Comparison of ENCODE assay signal across 26 cellular contexts in the genomic region with DNA sequence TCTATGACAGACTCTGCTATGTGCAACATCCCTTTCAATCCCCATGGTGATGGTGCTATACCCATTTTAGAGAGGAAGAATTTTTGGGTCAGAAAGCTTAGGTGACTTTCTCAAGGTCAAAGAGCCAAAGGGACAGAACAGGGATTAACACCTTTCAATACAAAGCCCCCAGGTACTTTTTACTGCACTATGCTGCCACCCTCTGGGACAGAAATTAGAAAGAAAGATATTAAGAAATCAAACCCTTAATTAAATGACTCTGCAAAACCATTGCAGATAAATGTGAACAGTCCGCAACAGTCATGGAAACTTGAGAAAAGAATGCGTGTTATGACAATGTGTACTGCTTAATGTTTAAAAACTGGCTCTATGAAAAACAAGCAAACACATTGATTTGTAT.
DNase-seq lines count a peak whose midpoint lies in the region; ATAC-seq and TF ChIP-seq lines count a peak whose summit lies in the region.
"Had no signal": no experiment of that assay in that cellular context is flagged by ENCODE, and none has a peak within 500 bp of the region (broad histone marks: within the 10 kb centered on the region; RNA-seq: fewer than 3 reads in every experiment).

No MANE protein-coding gene starts in this region.

- no peak overlapping the region for H3K27ac ChIP-seq in H9 (ENCODE audit: insufficient read length, low read depth, low read length)
- H3K27ac ChIP-seq in RWPE2 (ENCODE audit: poor library complexity, severe bottlenecking) = no peak overlapping the region
- no peak overlapping the region for H3K27ac ChIP-seq in mesendoderm (ENCODE audit: low read depth, low read length)
- H3K27ac ChIP-seq: HL-60, neutrophil had no signal

- H4K8ac ChIP-seq in H9 (replicated peaks; ENCODE audit: insufficient read length, low read depth, low read length) (no peak overlapping the region), mesendoderm (ENCODE audit: low read depth, low read length) (no peak overlapping the region)

- H3K9me3 ChIP-seq in H9 (ENCODE audit: control insufficient read depth, low read depth, low read length) = no peaks in the 10 kb centered on the region
- no peaks in the 10 kb centered on the region for H3K9me3 ChIP-seq in RWPE2 (ENCODE audit: severe bottlenecking)
- H3K9me3 ChIP-seq: neutrophil had no signal

- H3K4me3 Mint-ChIP-seq in H9 = no peak overlapping the region
- H3K4me3 Mint-ChIP-seq: activated T-helper 1 cell treated with anti-CD3 and anti-CD28 coated beads, Interleukin-12 subunit alpha, Interleukin-12 subunit beta, Interleukin-2, Interleukin-4 antibody, amounts not matched to agents 30 ng/mL and 10 ng/mL and 1 ng/mL, durations not matched to agents 14 hours and 24 hours and 36 hours; dendritic cell treated with granulocyte-macrophage colony-stimulating factor and Interleukin-4, amounts not matched to agents 40 ng/mL and 50 ng/mL, for 4 days; memory B cell; type B pancreatic cell had no signal

- H3K36me3 ChIP-seq in RWPE2 (ENCODE audit: low read depth) = no peaks in the 10 kb centered on the region
- no peaks in the 10 kb centered on the region for H3K36me3 ChIP-seq in mesendoderm (ENCODE audit: control insufficient read depth, insufficient read depth, low read length)
- H3K36me3 ChIP-seq: neutrophil had no signal

- H2BK12ac ChIP-seq in H9 (ENCODE audit: insufficient read length, low read depth, low read length) = no peak overlapping the region

- no peak overlapping the region for H4K91ac ChIP-seq in H9 (ENCODE audit: insufficient read length, low read depth, low read length)

- H3K18ac ChIP-seq in H9 (ENCODE audit: insufficient read length, low read depth, low read length) (no peak overlapping the region), mesendoderm (ENCODE audit: low read length) (no peak overlapping the region)

- H2AK5ac ChIP-seq in H9 (ENCODE audit: insufficient read length, low read length) = no peak overlapping the region
- H2AK5ac ChIP-seq in mesendoderm (ENCODE audit: low read length) = no peak overlapping the region

- WGBS in H9 (ENCODE audit: extremely low coverage, insufficient read length, low lambda C conversion rate) = no CpG with 5 or more reads among the region's 2 CpGs
- WGBS in mesendoderm (ENCODE audit: extremely low coverage, insufficient coverage, low lambda C conversion rate) = no CpG with 5 or more reads among the region's 2 CpGs

- no peak overlapping the region for H4K5ac ChIP-seq in H9 (ENCODE audit: insufficient read length, low read depth, low read length)
- no peak overlapping the region for H4K5ac ChIP-seq in mesendoderm (ENCODE audit: low read length)

- no peak overlapping the region for H3K27ac Mint-ChIP-seq in H9
- H3K27ac Mint-ChIP-seq: activated naive CD4-positive, alpha-beta T cell treated with anti-CD3 and anti-CD28 coated beads, Interleukin-2, amount 50 U/mL, for 72 hours; activated T-helper 1 cell treated with anti-CD3 and anti-CD28 coated beads, Interleukin-12 subunit alpha, Interleukin-12 subunit beta, Interleukin-2, Interleukin-4 antibody, amounts not matched to agents 30 ng/mL and 10 ng/mL and 1 ng/mL, durations not matched to agents 14 hours and 24 hours and 36 hours; dendritic cell treated with granulocyte-macrophage colony-stimulating factor and Interleukin-4, amounts not matched to agents 40 ng/mL and 50 ng/mL, for 4 days; memory B cell; type B pancreatic cell had no signal

- no peaks in the 10 kb centered on the region for H3K27me3 ChIP-seq in H9 (ENCODE audit: insufficient read depth, low read length)
- H3K27me3 ChIP-seq in RWPE2 (ENCODE audit: insufficient read depth, poor library complexity, severe bottlenecking) = no peaks in the 10 kb centered on the region
- H3K27me3 ChIP-seq in mesendoderm (ENCODE audit: insufficient read depth, low read length, poor library complexity) = no peaks in the 10 kb centered on the region
- H3K27me3 ChIP-seq: neutrophil had no signal

- H3K23ac ChIP-seq in H9 (ENCODE audit: insufficient read length, low read depth, low read length) = no peak overlapping the region
- no peak overlapping the region for H3K23ac ChIP-seq in mesendoderm (ENCODE audit: low read length)

- DNase-seq in NCI-H1092 treated with DMSO at 0.1 percent for 48 hours (lab: John Stamatoyannopoulos, UW) (peak; percentile 3), NCI-H1092 (lab: John Stamatoyannopoulos, UW) (no peak), H9 (no peak), RWPE2 (ENCODE audit: low spot score) (no peak), mesendoderm (peak; percentile 15), C1 segment of cervical spinal cord (lab: John Stamatoyannopoulos, UW) (no peak)
- DNase-seq: activated CD4-positive, alpha-beta T cell treated with anti-CD3 and anti-CD28 coated beads, Interleukin-2, amount 50 U/mL, for 4 hours; activated CD4-positive, CD25-positive, alpha-beta regulatory T cell; AML-193; anterior cingulate cortex; DND-41; NCI-H1048; NCI-H2107; NCI-H510A treated with DMSO at 0.1 percent for 48 hours; Right ventricle myocardium superior; SW 1271; T1000 had no signal

- no peak overlapping the region for H3K14ac ChIP-seq in H9 (ENCODE audit: insufficient read depth, low read length)

- no peaks in the 10 kb centered on the region for H3K27me3 Mint-ChIP-seq in H9 (ENCODE audit: low read depth)
- H3K27me3 Mint-ChIP-seq: dendritic cell treated with granulocyte-macrophage colony-stimulating factor and Interleukin-4, amounts not matched to agents 40 ng/mL and 50 ng/mL, for 4 days; memory B cell; type B pancreatic cell had no signal

- H3K56ac ChIP-seq in H9 (ENCODE audit: insufficient read length, low read depth, low read length) = no peak overlapping the region
- no peak overlapping the region for H3K56ac ChIP-seq in mesendoderm (ENCODE audit: low read length)

- no peaks in the 10 kb centered on the region for H3K36me3 Mint-ChIP-seq in H9 (ENCODE audit: insufficient read depth in 1 of 3, low read depth in 3 of 3)
- H3K36me3 Mint-ChIP-seq: activated naive CD4-positive, alpha-beta T cell treated with anti-CD3 and anti-CD28 coated beads, Interleukin-2, amount 50 U/mL, for 72 hours; memory B cell; type B pancreatic cell had no signal

- ATAC-seq in RWPE2 (ENCODE audit: low read depth) = no peak
- no peak for ATAC-seq in GM21529 (IDR thresholded peaks at IDR 0.05; ENCODE audit: unreplicated experiment)
- no peak for ATAC-seq in HG03196 (IDR thresholded peaks at IDR 0.05; ENCODE audit: unreplicated experiment)
- ATAC-seq: activated naive CD4-positive, alpha-beta T cell treated with anti-CD3 and anti-CD28 coated beads, Interleukin-2, amount 50 U/mL, for 72 hours had no signal

- H3K4me3 ChIP-seq in RWPE2 (ENCODE audit: severe bottlenecking) = no peak overlapping the region
- no peak overlapping the region for H3K4me3 ChIP-seq in mesendoderm (ENCODE audit: low read length)

- H3K9me3 Mint-ChIP-seq in H9 = no peaks in the 10 kb centered on the region
- H3K9me3 Mint-ChIP-seq: activated T-helper 1 cell treated with anti-CD3 and anti-CD28 coated beads, Interleukin-12 subunit alpha, Interleukin-12 subunit beta, Interleukin-2, Interleukin-4 antibody, amounts not matched to agents 30 ng/mL and 10 ng/mL and 1 ng/mL, durations not matched to agents 14 hours and 24 hours and 36 hours; dendritic cell treated with granulocyte-macrophage colony-stimulating factor and Interleukin-4, amounts not matched to agents 40 ng/mL and 50 ng/mL, for 4 days; memory B cell; type B pancreatic cell had no signal

- no peaks in the 10 kb centered on the region; the same call in 1 of the 2 replicates for H3K4me1 ChIP-seq in H9 (ENCODE audit: insufficient read depth, low read length)
- H3K4me1 ChIP-seq in RWPE2 (ENCODE audit: insufficient read depth, poor library complexity, severe bottlenecking) = no peaks in the 10 kb centered on the region
- no peaks in the 10 kb centered on the region for H3K4me1 ChIP-seq in mesendoderm (ENCODE audit: control insufficient read depth, low read depth, low read length)

- H2BK120ac ChIP-seq in H9 (ENCODE audit: low read depth, low read length, poor library complexity, severe bottlenecking) (no peak overlapping the region), mesendoderm (ENCODE audit: low read depth, low read length) (no peak overlapping the region)

- TF ChIP-seq CTCF in H9 (conservative IDR thresholded peaks at IDR 0.05) (peak; percentile 39; the same call in 2 of the 3 replicates), RWPE2 (IDR thresholded peaks at IDR 0.05; ENCODE audit: poor library complexity, severe bottlenecking) (peak; percentile 14)

- H4K20me1 ChIP-seq in H9 (ENCODE audit: control insufficient read depth, insufficient read depth, insufficient read length) = no peaks in the 10 kb centered on the region

- H3K4me2 ChIP-seq in H9 (ENCODE audit: insufficient read depth, insufficient read length, low read length) (no peak overlapping the region), mesendoderm (ENCODE audit: low read length) (no peak overlapping the region)

- H3K4me1 Mint-ChIP-seq in H9 = peaks cover 0 to 2% of the 10 kb centered on the region in 2 experiments; a peak in 2 of 4 replicates
- H3K4me1 Mint-ChIP-seq: memory B cell had no signal

- H3K4ac ChIP-seq in H9 (ENCODE audit: low read depth, low read length) (no peak overlapping the region), mesendoderm (ENCODE audit: low read depth, low read length) (no peak overlapping the region)

- H3K23me2 ChIP-seq in H9 (ENCODE audit: insufficient read length, low read depth, low read length, poor library complexity, severe bottlenecking) = no peaks in the 10 kb centered on the region

- H2BK5ac ChIP-seq in H9 (ENCODE audit: insufficient read length, low read length) (no peak overlapping the region), mesendoderm (ENCODE audit: low read length) (no peak overlapping the region)

- H3K9ac ChIP-seq in H9 (ENCODE audit: extremely low read depth, insufficient read length, low read length) = no peak overlapping the region
- H3K9ac ChIP-seq in mesendoderm (ENCODE audit: low read length) = no peak overlapping the region

- no peak overlapping the region for H3T11ph ChIP-seq in H9 (ENCODE audit: low read length)

- H2BK15ac ChIP-seq in H9 (ENCODE audit: low read depth, low read length) (no peak overlapping the region), mesendoderm (replicated peaks; ENCODE audit: low read depth) (no peak overlapping the region)

- no peak overlapping the region for H2BK20ac ChIP-seq in H9 (ENCODE audit: low read depth, low read length, poor library complexity, severe bottlenecking)

- H3K79me2 ChIP-seq in H9 (ENCODE audit: insufficient read depth, low read length) (no peaks in the 10 kb centered on the region), mesendoderm (ENCODE audit: control insufficient read depth, insufficient read depth, low read length) (no peaks in the 10 kb centered on the region)

- no peaks in the 10 kb centered on the region for H3K79me1 ChIP-seq in H9 (ENCODE audit: insufficient read depth, low read depth, low read length, poor library complexity, severe bottlenecking)
- no peaks in the 10 kb centered on the region for H3K79me1 ChIP-seq in mesendoderm (ENCODE audit: low read length)

- H2AFZ ChIP-seq in H9 (ENCODE audit: low read length) = no peak overlapping the region

Comparison
In these comparisons a context has a peak if more than half of its experiments do, and no peak if none do; other contexts are left out.
1. DNase-seq: peak in NCI-H1092 treated with DMSO at 0.1 percent for 48 hours (single experiment) and mesendoderm (single experiment); none in NCI-H1092 (single experiment), H9 (single experiment), RWPE2 (single experiment) and C1 segment of cervical spinal cord (0 of 14).